In the genomic region with DNA sequence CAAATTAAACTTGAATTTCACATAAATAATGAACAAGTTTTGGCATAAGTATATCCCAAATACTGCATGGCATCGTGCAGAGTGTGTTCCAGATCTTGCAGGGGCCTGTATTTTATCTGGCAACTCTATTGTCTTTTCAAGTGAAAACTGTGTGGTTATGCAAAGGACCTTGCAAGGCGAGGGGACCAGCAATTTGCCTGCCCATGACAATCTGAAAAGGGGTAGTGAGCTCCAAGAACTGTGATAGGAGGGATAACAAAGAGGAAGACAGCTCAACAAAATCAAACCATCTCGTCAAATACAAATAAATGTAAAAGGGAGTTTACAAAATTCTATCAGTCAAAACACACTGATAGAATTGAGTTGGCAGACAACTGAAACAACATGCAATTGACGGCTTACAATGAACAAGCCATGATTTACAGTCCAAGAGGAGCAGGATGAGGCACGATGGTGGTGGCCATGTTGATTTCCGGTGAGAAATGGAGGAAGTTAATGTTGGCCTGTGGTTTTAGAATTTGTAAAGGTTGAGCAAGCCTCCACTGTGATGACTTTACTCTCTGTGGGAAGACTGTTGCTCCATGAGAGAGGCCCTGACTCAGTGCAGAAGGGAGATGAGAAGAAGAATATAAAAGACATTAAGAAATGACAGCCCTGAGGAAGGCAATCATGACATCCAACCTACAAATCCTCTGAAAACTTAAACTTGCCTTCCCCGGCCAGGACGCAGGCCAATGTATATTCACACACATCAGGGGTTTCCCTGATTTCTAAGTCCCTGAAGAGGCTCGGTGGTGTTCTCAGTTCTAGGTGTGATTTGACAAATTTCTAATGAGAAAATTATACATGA, we compare ENCODE assay signal across 1 cellular context.
TF ChIP-seq lines count a peak whose summit lies in the region.

No MANE protein-coding gene starts in this region.

TF ChIP-seq in HCT116, 20 proteins besides CTCF, POLR2A, EP300 and RAD21 (continued from another document):
- TF ChIP-seq, protein P1, sequence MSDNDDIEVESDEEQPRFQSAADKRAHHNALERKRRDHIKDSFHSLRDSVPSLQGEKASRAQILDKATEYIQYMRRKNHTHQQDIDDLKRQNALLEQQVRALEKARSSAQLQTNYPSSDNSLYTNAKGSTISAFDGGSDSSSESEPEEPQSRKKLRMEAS (IDR thresholded peaks at IDR 0.05), result no peak
- TF ChIP-seq, protein P2, sequence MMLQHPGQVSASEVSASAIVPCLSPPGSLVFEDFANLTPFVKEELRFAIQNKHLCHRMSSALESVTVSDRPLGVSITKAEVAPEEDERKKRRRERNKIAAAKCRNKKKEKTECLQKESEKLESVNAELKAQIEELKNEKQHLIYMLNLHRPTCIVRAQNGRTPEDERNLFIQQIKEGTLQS (IDR thresholded peaks at IDR 0.05), result no peak
- no peak for TF ChIP-seq JUND (IDR thresholded peaks at IDR 0.05)
